Comparison of ENCODE assay signal across 8 cellular contexts in the genomic region with DNA sequence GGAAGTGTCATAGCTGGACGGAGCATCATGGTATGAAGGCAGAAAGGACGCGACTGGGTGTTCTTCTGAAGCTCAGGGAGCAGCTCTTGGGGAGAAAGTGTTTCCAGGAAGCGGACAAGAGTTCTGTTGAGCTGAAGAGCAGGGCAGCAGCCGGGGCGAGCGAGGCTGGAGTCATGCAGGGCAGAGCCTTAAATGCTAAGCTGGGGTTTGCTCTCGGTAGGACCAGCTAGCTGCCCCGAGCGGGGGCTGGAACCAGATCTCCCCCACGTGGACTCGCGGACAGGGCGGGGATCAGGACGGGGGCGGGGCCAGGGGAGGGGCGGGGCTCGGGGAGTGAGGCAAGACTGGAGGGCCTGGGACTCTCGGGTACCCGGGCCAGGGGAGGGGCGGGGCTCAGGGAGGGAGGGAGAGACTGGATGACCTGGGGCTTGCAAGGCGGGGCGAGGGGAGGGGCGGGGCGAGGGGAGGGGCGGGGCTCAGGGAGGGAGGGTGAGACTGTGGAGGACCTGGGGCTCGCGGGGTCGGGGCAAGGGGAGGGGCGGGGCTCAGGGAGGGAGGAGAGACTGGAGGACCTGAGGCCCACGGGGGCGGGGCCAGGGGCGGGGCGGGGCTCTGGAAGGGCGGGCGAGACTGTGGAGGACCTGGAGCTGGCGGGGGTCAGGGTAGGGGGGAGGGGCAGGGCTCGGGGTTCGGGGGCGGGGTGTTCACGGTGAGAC. TPM values are rescaled to one million over a fixed set of nuclear protein-coding genes. Genes with fewer than 3 reads are reported as not detected.
DNase-seq lines count a peak whose midpoint lies in the region; ATAC-seq and TF ChIP-seq lines count a peak whose summit lies in the region.

No MANE protein-coding gene starts in this region.

- H3K4me1 Mint-ChIP-seq in dendritic cell treated with granulocyte-macrophage colony-stimulating factor and Interleukin-4, amounts not matched to agents 40 ng/mL and 50 ng/mL, for 4 days (ENCODE audit: low read depth) = peaks cover 50% of the 10 kb centered on the region

- peak overlapping the region; percentile 82 for H3K27ac Mint-ChIP-seq in dendritic cell treated with granulocyte-macrophage colony-stimulating factor and Interleukin-4, amounts not matched to agents 40 ng/mL and 50 ng/mL, for 4 days

- CTCF ChIA-PET in AG04449 (lab: Yijun Ruan, JAX) = interaction anchor here (0.7 to 1.4 kb wide), 3 partner anchors 8 to 36 kb away, joined by 3 to 5 read pairs (median 3); no protein-coding TSS in a partner anchor

- POLR2A ChIA-PET in AG04449 (lab: Yijun Ruan, JAX) = interaction anchor here (0.8 kb wide), 2 partner anchors 8 to 13 kb away, joined by 3 to 4 read pairs; no protein-coding TSS in a partner anchor

- ATAC-seq in HG03342 (IDR thresholded peaks at IDR 0.05; ENCODE audit: unreplicated experiment) (peak; percentile 49), left lung (peak; percentile 87)

- in situ Hi-C loops in GM18951 (cut with MboI; ENCODE audit: low sequenced_read_pairs, unreplicated experiment) = loop anchor here (25.0 kb wide), 1 partner anchor 265 kb away; the partner anchor contains the start of gene MTHFS

- peaks cover 9 to 43% of the 10 kb centered on the region in 2 donors for H3K4me1 ChIP-seq in left lung

- peaks cover 4% of the 10 kb centered on the region for H3K27me3 Mint-ChIP-seq in dendritic cell treated with granulocyte-macrophage colony-stimulating factor and Interleukin-4, amounts not matched to agents 40 ng/mL and 50 ng/mL, for 4 days

- no peaks in the 10 kb centered on the region for H3K9me3 ChIP-seq in left lung

- no peak for TF ChIP-seq CTCF in AG04449 (IDR thresholded peaks at IDR 0.05; ENCODE audit: insufficient read depth, low read length, missing control alignments)
- no peak for TF ChIP-seq CTCF in left lung (IDR thresholded peaks at IDR 0.05)

- no peaks in the 10 kb centered on the region for H3K36me3 ChIP-seq in left lung

- peaks cover 6% of the 10 kb centered on the region for H3K36me3 Mint-ChIP-seq in dendritic cell treated with granulocyte-macrophage colony-stimulating factor and Interleukin-4, amounts not matched to agents 40 ng/mL and 50 ng/mL, for 4 days (ENCODE audit: low read depth)

- intact Hi-C loops in dendritic cell treated with granulocyte-macrophage colony-stimulating factor and Interleukin-4, amounts not matched to agents 40 ng/mL and 50 ng/mL, for 4 days (cut with micrococcal nuclease) = loop anchor here (2.0 kb wide), 1 partner anchor 94 kb away; the partner anchor contains the start of gene ZFAND6
- intact Hi-C loops in left lung (cut with DNase I) = no loop called here

- TF ChIP-seq POLR2A in GM18951 (IDR thresholded peaks at IDR 0.05; ENCODE audit: extremely low read depth, insufficient read depth, insufficient read length) = peak; percentile 16

- peak overlapping the region; percentile 86 for H3K4me3 Mint-ChIP-seq in dendritic cell treated with granulocyte-macrophage colony-stimulating factor and Interleukin-4, amounts not matched to agents 40 ng/mL and 50 ng/mL, for 4 days

- no peaks in the 10 kb centered on the region for H3K9me3 Mint-ChIP-seq in dendritic cell treated with granulocyte-macrophage colony-stimulating factor and Interleukin-4, amounts not matched to agents 40 ng/mL and 50 ng/mL, for 4 days

- DNase-seq in AG04449 (ENCODE audit: low read depth, low spot score) (peak; percentile 72), NCI-H526 treated with DMSO at 0.1 percent for 48 hours (lab: John Stamatoyannopoulos, UW) (peak; percentile 63), left lung (peak; percentile 98 to 99)
- DNase-seq in activated CD4-positive, alpha-beta T cell treated with anti-CD3 and anti-CD28 coated beads, Interleukin-2, amount 50 U/mL, for 24 hours (ENCODE audit: low read depth in 1 of 2, low spot score in 1 of 2) = peak; percentile 80 to 90
- peak; percentile 96 for DNase-seq in stimulated activated CD4-positive, alpha-beta T cell treated with anti-CD3 and anti-CD28 coated beads, Interleukin-1b, Interleukin-23, amount 100 ng/mL, for 48 hours

- no peaks in the 10 kb centered on the region for H3K27me3 ChIP-seq in left lung

- H3K27ac ChIP-seq in left lung = peak overlapping the region; percentile 73

- H3K4me3 ChIP-seq in AG04449 (ENCODE audit: low read depth, low read length) (peak overlapping the region; percentile 88), left lung (peak overlapping the region; percentile 48 to 65)

RNA-seq across cellular contexts. Expression of gene FAH, which starts 0.5 kb away (rescaled TPM):
- 10 to 100 TPM; 56.4 to 68.7 TPM for total RNA-seq in left lung

Comparison
In these comparisons a context has a peak if more than half of its experiments do, and no peak if none do; other contexts are left out.
1. Peak in every context shown above with its lines: DNase-seq, ATAC-seq, H3K4me3 ChIP-seq and H3K27ac ChIP-seq.